ENCODE assay signal across 2 cellular contexts in the genomic region with DNA sequence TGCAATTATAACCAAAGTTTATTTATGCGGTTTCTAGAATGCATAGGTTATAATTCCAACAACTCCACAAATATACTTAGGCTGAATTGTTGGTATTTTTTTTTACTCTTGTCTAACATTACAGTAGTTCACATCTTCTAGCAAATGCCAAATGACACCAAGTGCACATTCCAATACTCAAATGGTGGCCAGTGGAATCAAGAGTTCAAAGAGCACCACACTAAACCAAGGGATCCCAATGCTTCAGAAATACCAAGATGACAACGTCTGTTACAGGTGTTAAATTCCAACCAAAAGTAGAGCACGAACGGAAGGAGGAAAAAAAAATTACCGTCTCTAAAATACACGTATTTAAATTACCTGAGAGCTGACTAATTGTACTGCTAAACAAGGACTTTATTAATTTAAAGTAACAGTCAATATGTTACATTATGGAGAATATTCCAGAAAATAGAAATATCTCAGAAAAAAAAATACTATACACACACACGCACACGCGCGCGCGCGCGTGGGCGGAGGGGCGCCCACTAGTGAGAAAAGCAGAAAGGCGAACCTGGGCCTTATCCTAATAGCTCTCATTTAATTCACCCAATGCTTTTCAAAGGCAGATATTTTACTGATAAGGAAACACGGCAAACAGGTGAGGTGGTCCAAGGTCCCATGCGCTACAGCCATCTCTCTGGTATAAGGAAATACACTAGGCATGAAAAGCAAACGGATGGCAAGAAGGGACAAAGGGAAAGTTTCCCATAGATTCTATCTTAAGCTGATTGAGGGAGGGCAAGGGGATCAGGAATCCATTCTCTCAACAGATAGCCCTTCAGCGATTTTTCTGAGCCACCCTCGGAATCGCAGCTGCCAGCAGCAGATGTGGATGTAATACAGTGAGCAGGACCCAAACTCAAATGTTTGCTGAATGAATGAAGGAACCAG.
TF ChIP-seq lines count a peak whose summit lies in the region.

No MANE protein-coding gene starts in this region.

TF ChIP-seq in Ishikawa, 13 proteins besides CTCF, POLR2A, EP300 and RAD21:
- TF ChIP-seq TAF1 (IDR thresholded peaks at IDR 0.05; ENCODE audit: low read depth), result no peak
- TF ChIP-seq EGR1 (IDR thresholded peaks at IDR 0.05), result peak; percentile 57; the same call in 1 of the 2 replicates

TF ChIP-seq in H1, 55 proteins besides CTCF, POLR2A, EP300 and RAD21:
- TF ChIP-seq CBX8 (IDR thresholded peaks at IDR 0.05; ENCODE audit: borderline replicate concordance, low read depth, low read length), result no peak
- TF ChIP-seq SIX5 (IDR thresholded peaks at IDR 0.05; ENCODE audit: low read depth, low read length), result no peak
- TF ChIP-seq NANOG (IDR thresholded peaks at IDR 0.05; ENCODE audit: insufficient read depth, low read depth, low read length, poor library complexity, severe bottlenecking), result no peak
- TF ChIP-seq SP4 (IDR thresholded peaks at IDR 0.05; ENCODE audit: low read length), result 0 out of 2 replicates have a peak, but pooled peaks have one; percentile 11
- 0 out of 2 replicates have a peak, but pooled peaks have one; percentile 31 for TF ChIP-seq TBP (IDR thresholded peaks at IDR 0.05; ENCODE audit: low read depth, low read length)
- no peak for TF ChIP-seq RXRA (IDR thresholded peaks at IDR 0.05; ENCODE audit: insufficient read depth, low read depth, low read length)
- no peak for TF ChIP-seq FOSL1 (IDR thresholded peaks at IDR 0.05; ENCODE audit: insufficient read depth, low read depth, low read length)
- TF ChIP-seq BRCA1 (IDR thresholded peaks at IDR 0.05; ENCODE audit: low read depth, low read length), result no peak
- no peak for TF ChIP-seq SAP30 (IDR thresholded peaks at IDR 0.05; ENCODE audit: insufficient read depth, insufficient replicate concordance, low read length)
- no peak for TF ChIP-seq SRF (IDR thresholded peaks at IDR 0.05; ENCODE audit: low read depth, low read length)
- TF ChIP-seq BACH1 (IDR thresholded peaks at IDR 0.05; ENCODE audit: low read length), result peak; percentile 56
- TF ChIP-seq SIN3A (conservative IDR thresholded peaks at IDR 0.05 in 1 of 2, IDR thresholded peaks at IDR 0.05 in 1 of 2; ENCODE audit: low read depth in 1 of 2, low read length in 2 of 2), result 0 out of 4 replicates have a peak, but pooled peaks of 1 of the 2 experiments have one; percentile 25
